Comparison of ENCODE assay signal across 19 cellular contexts in the genomic region with DNA sequence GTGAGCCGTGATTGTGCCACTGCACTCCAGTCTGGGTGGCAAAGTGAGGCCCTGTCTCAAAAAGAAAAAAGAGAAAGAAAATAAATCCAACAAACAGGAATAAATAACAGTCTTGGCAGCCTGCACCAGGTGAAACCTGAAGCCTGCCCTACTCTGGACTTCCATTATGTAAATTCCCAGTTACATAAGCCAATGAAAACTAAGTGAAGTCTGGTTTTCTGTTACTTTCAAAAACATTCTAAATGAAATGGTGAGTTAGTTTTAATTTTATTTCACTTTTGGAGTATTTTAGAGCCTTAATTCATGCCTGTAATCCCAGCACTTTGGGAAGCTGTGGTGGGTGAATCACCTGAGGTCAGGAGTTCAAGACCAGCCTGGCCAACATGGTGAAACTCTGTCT. TPM values are rescaled to one million over a fixed set of nuclear protein-coding genes. Genes with fewer than 3 reads are reported as not detected.
DNase-seq lines count a peak whose midpoint lies in the region; ATAC-seq, FAIRE-seq and TF ChIP-seq lines count a peak whose summit lies in the region.
"Had no signal": no experiment of that assay in that cellular context is flagged by ENCODE, and none has a peak within 500 bp of the region (broad histone marks: within the 10 kb centered on the region; RNA-seq: fewer than 3 reads in every experiment).

No MANE protein-coding gene starts in this region.

- H3K4me2 ChIP-seq in PC-3 (ENCODE audit: low read length): no peak overlapping the region
- no peak overlapping the region for H3K4me2 ChIP-seq in K562 (ENCODE audit: insufficient read depth, low read length)
- H3K4me2 ChIP-seq in H9 (ENCODE audit: insufficient read depth, insufficient read length, low read length): no peak overlapping the region

- peaks cover 0 to 7% of the 10 kb centered on the region in 2 experiments; a peak in 2 of 5 replicates for H3K9me3 Mint-ChIP-seq in H9
- H3K9me3 Mint-ChIP-seq: CD4-positive, alpha-beta T cell; IgD-negative memory B cell had no signal

- H3K36me3 Mint-ChIP-seq in H9 (ENCODE audit: insufficient read depth in 1 of 3, low read depth in 3 of 3): peaks cover 0 to 5% (median 0%) of the 10 kb centered on the region in 3 experiments; a peak in 1 of 7 replicates
- H3K36me3 Mint-ChIP-seq: IgD-negative memory B cell had no signal

- no peaks in the 10 kb centered on the region for H3F3A ChIP-seq in PC-3 (ENCODE audit: low read length, unreplicated experiment)

- in situ Hi-C loops in K562 (cut with MboI): no loop called here

- no peak overlapping the region for H3K27ac ChIP-seq in PC-3 (ENCODE audit: low read length)
- H3K27ac ChIP-seq in K562 (ENCODE audit: extremely low read depth, low read depth, low read length): no peak overlapping the region
- no peak overlapping the region for H3K27ac ChIP-seq in H9 (ENCODE audit: insufficient read length, low read depth, low read length)
- H3K27ac ChIP-seq in A673 (ENCODE audit: low read depth, low read length, poor library complexity, severe bottlenecking): no peak overlapping the region
- H3K27ac ChIP-seq: C4-2B had no signal

- H3K18ac ChIP-seq in H9 (ENCODE audit: insufficient read length, low read depth, low read length): no peak overlapping the region

- no peak overlapping the region for H3K4me3 ChIP-seq in PC-3 (ENCODE audit: low read length)
- H3K4me3 ChIP-seq in K562: no peak overlapping the region
- H3K4me3 ChIP-seq in A673 (ENCODE audit: low read depth, low read length, poor library complexity, severe bottlenecking): no peak overlapping the region
- H3K4me3 ChIP-seq: HAP-1 had no signal

- no peak overlapping the region for H3K23ac ChIP-seq in H9 (ENCODE audit: insufficient read length, low read depth, low read length)

- H3K14ac ChIP-seq in H9 (ENCODE audit: insufficient read depth, low read length): no peak overlapping the region

- no peak overlapping the region for H3K56ac ChIP-seq in H9 (ENCODE audit: insufficient read length, low read depth, low read length)

- no peak overlapping the region for H4K91ac ChIP-seq in H9 (ENCODE audit: insufficient read length, low read depth, low read length)

- no peak overlapping the region for H2BK5ac ChIP-seq in H9 (ENCODE audit: insufficient read length, low read length)

- H3K27ac Mint-ChIP-seq in H9: no peak overlapping the region
- H3K27ac Mint-ChIP-seq: CD4-positive, alpha-beta T cell; IgD-negative memory B cell had no signal

- H2AK5ac ChIP-seq in H9 (ENCODE audit: insufficient read length, low read length): no peak overlapping the region

- H3K36me3 ChIP-seq in PC-3 (ENCODE audit: low read depth, low read length) (no peaks in the 10 kb centered on the region), K562 (ENCODE audit: control insufficient read depth, insufficient read depth, low read length) (no peaks in the 10 kb centered on the region), A673 (ENCODE audit: insufficient read depth, low read length, poor library complexity, severe bottlenecking) (no peaks in the 10 kb centered on the region)
- H3K36me3 ChIP-seq: HAP-1 had no signal

- ATAC-seq in PC-3 (no peak; the same call in 1 of the 2 replicates), K562 (no peak), HG03108 (IDR thresholded peaks at IDR 0.05; ENCODE audit: unreplicated experiment) (no peak)
- ATAC-seq: HepG2 had no signal

- no peak overlapping the region for H4K5ac ChIP-seq in H9 (ENCODE audit: insufficient read length, low read depth, low read length)

- no peak overlapping the region for H2BK15ac ChIP-seq in H9 (ENCODE audit: low read depth, low read length)

- CTCF ChIA-PET in PC-3 (lab: Charles Lee) (interaction anchor here (1.1 kb wide), 1 partner anchor 52 kb away, joined by 3 read pairs; no protein-coding TSS in a partner anchor), K562 (lab: Yijun Ruan, JAX; ENCODE audit: low intra/inter-chr PET ratio) (no interaction called here), A673 (lab: Charles Lee) (no interaction called here)

- H2AFZ ChIP-seq in PC-3 (ENCODE audit: low read length) (no peak overlapping the region), K562 (ENCODE audit: low read depth, low read length) (no peak overlapping the region), H9 (ENCODE audit: low read length) (no peak overlapping the region)

- H3K4me1 ChIP-seq in PC-3 (ENCODE audit: insufficient read depth, low read length) (peaks cover 10% of the 10 kb centered on the region; the same call in 1 of the 2 replicates), K562 (replicated peaks in 1 of 2; ENCODE audit: control insufficient read depth in 2 of 2, insufficient read depth in 2 of 2, low read length in 2 of 2) (no peaks in the 10 kb centered on the region), H9 (ENCODE audit: insufficient read depth, low read length) (peaks cover 3% of the 10 kb centered on the region; the same call in 1 of the 2 replicates), A673 (ENCODE audit: insufficient read depth, low read length, poor library complexity, severe bottlenecking) (no peaks in the 10 kb centered on the region)
- H3K4me1 ChIP-seq: Caco-2, HAP-1 had no signal

- H4K8ac ChIP-seq in H9 (replicated peaks; ENCODE audit: insufficient read length, low read depth, low read length): no peak overlapping the region

- POLR2A ChIA-PET in PC-3 (lab: Charles Lee; ENCODE audit: unreplicated experiment) (no interaction called here), K562 (lab: Yijun Ruan, JAX) (interaction anchor here (1.7 kb wide), 1 partner anchor 17 kb away, joined by 4 read pairs; no protein-coding TSS in a partner anchor), A673 (lab: Charles Lee; ENCODE audit: low non-redundant PET) (no interaction called here)

- H3K79me2 ChIP-seq in PC-3 (ENCODE audit: low read length) (no peaks in the 10 kb centered on the region), K562 (ENCODE audit: control insufficient read depth, insufficient read depth, low read length) (no peaks in the 10 kb centered on the region), H9 (ENCODE audit: insufficient read depth, low read length) (no peaks in the 10 kb centered on the region)

- no TSS peak for BruUV-seq in PC-3 (replicated peaks; lab: Mats Ljungman, UMichigan)
- no TSS peak for BruUV-seq in K562 (replicated peaks; lab: Mats Ljungman, UMichigan)
- BruUV-seq in A673 (replicated peaks; lab: Mats Ljungman, UMichigan): no TSS peak

- FAIRE-seq in K562 (lab: Jason Lieb, UNC): peak; percentile 15
- FAIRE-seq: A204.1, D721Med, HepG2 had no signal

- no peaks in the 10 kb centered on the region for H3K23me2 ChIP-seq in H9 (ENCODE audit: insufficient read length, low read depth, low read length, poor library complexity, severe bottlenecking)

- no peak overlapping the region for H3K4me3 Mint-ChIP-seq in H9
- H3K4me3 Mint-ChIP-seq: CD4-positive, alpha-beta T cell had no signal

- no peak overlapping the region for H2BK20ac ChIP-seq in H9 (ENCODE audit: low read depth, low read length, poor library complexity, severe bottlenecking)

- no peak overlapping the region for H3K4ac ChIP-seq in H9 (ENCODE audit: low read depth, low read length)

- intact Hi-C loops in PC-3 (cut with micrococcal nuclease) (loop anchor here (5.0 kb wide), 2 partner anchors 52 to 337 kb away; no protein-coding TSS in a partner anchor), K562 (cut with micrococcal nuclease) (no loop called here), A673 (cut with micrococcal nuclease; ENCODE audit: unreplicated experiment) (no loop called here)

- TF ChIP-seq POLR2A in K562 (conservative IDR thresholded peaks at IDR 0.05): no peak

- H3K4me1 Mint-ChIP-seq in H9: peaks cover 7 to 8% of the 10 kb centered on the region in 2 experiments

- H3K9me3 ChIP-seq in PC-3 (ENCODE audit: low read length) (no peaks in the 10 kb centered on the region), K562 (replicated peaks; ENCODE audit: control insufficient read depth, insufficient read depth, low read depth, low read length) (no peaks in the 10 kb centered on the region), H9 (ENCODE audit: control insufficient read depth, low read depth, low read length) (no peaks in the 10 kb centered on the region), A673 (ENCODE audit: low read depth, low read length, poor library complexity, severe bottlenecking) (no peaks in the 10 kb centered on the region)
- H3K9me3 ChIP-seq: Caco-2, HAP-1 had no signal

- WGBS in K562 (ENCODE audit: insufficient coverage, low coverage, missing lambda C conversion rate): no CpG with 5 or more reads among the region's 1 CpG
- no CpG with 5 or more reads among the region's 1 CpG for WGBS in H9 (ENCODE audit: extremely low coverage, insufficient read length, low lambda C conversion rate)

- no peaks in the 10 kb centered on the region for H3K9me1 ChIP-seq in K562 (ENCODE audit: control insufficient read depth, insufficient read depth, low read length)

- H3K9me2 ChIP-seq in PC-3 (replicated peaks; ENCODE audit: low read length): no peaks in the 10 kb centered on the region

- no peak overlapping the region for H2BK120ac ChIP-seq in H9 (ENCODE audit: low read depth, low read length, poor library complexity, severe bottlenecking)

- H3T11ph ChIP-seq in H9 (ENCODE audit: low read length): no peak overlapping the region

- no peaks in the 10 kb centered on the region for H3K27me3 Mint-ChIP-seq in H9 (ENCODE audit: low read depth)

- DNase-seq in H4 (ENCODE audit: low spot score) (peak; percentile 63), HT1080 (ENCODE audit: low read depth) (peak; percentile 46), PC-3 (peak; percentile 20), K562 (ENCODE audit: extremely low read depth in 1 of 4, low spot score in 3 of 4) (no peak), H9 (no peak), A673 (ENCODE audit: low spot score) (no peak)
- DNase-seq: AML-193; Caco-2; CD4-positive, alpha-beta T cell; GF-D8; GOT3; KG1 had no signal

- TF ChIP-seq EP300 in K562 (IDR thresholded peaks at IDR 0.05; ENCODE audit: low read length): no peak

- no peak for TF ChIP-seq RAD21 in K562 (CRISPR knock-in tag; conservative IDR thresholded peaks at IDR 0.05 in 1 of 2, IDR thresholded peaks at IDR 0.05 in 1 of 2)

- H3K27me3 ChIP-seq in PC-3 (ENCODE audit: low read length) (no peaks in the 10 kb centered on the region), K562 (ENCODE audit: control insufficient read depth in 2 of 2, insufficient read depth in 2 of 2, low read length in 2 of 2) (no peaks in the 10 kb centered on the region), H9 (ENCODE audit: insufficient read depth, low read length) (no peaks in the 10 kb centered on the region), A673 (replicated peaks; ENCODE audit: insufficient read depth, low read depth, low read length, poor library complexity) (no peaks in the 10 kb centered on the region)

- H2BK12ac ChIP-seq in H9 (ENCODE audit: insufficient read length, low read depth, low read length): no peak overlapping the region

- no peaks in the 10 kb centered on the region for H4K20me1 ChIP-seq in PC-3 (ENCODE audit: low read length)
- H4K20me1 ChIP-seq in K562 (replicated peaks; ENCODE audit: control insufficient read depth, insufficient read depth, low read length): no peaks in the 10 kb centered on the region
- no peaks in the 10 kb centered on the region for H4K20me1 ChIP-seq in H9 (ENCODE audit: control insufficient read depth, insufficient read depth, insufficient read length)

- H3K9ac ChIP-seq in PC-3 (ENCODE audit: low read length): no peak overlapping the region
- no peak overlapping the region for H3K9ac ChIP-seq in K562 (ENCODE audit: insufficient read depth in 1 of 2, low read depth in 2 of 2, low read length in 2 of 2)
- no peak overlapping the region for H3K9ac ChIP-seq in H9 (ENCODE audit: extremely low read depth, insufficient read length, low read length)

- TF ChIP-seq CTCF in PC-3 (conservative IDR thresholded peaks at IDR 0.05; ENCODE audit: low read depth, low read length): no peak
- TF ChIP-seq CTCF in K562 (IDR thresholded peaks at IDR 0.05 in 2 of 3, conservative IDR thresholded peaks at IDR 0.05 in 1 of 3; ENCODE audit: insufficient read depth in 2 of 3, low read depth in 1 of 3, low read length in 3 of 3): no peak
- TF ChIP-seq CTCF in H9 (conservative IDR thresholded peaks at IDR 0.05): no peak
- no peak for TF ChIP-seq CTCF in A673 (conservative IDR thresholded peaks at IDR 0.05; ENCODE audit: low read depth, low read length)

- no peaks in the 10 kb centered on the region for H3K79me1 ChIP-seq in H9 (ENCODE audit: insufficient read depth, low read depth, low read length, poor library complexity, severe bottlenecking)

RNA-seq across cellular contexts. Expression of a gene that starts 22.5 kb away (rescaled TPM):
- 149 and 171 TPM in 2 replicates for total RNA-seq in H4 (2014; rRNA removed; shearing (Covaris generic))
- 33.4 and 36.8 TPM in 2 replicates for total RNA-seq in HT1080 (2014; rRNA removed; shearing (Covaris generic))
- polyA plus RNA-seq in HT1080 (2015; cell fraction: cytosol; rRNA removed): 84.0 and 91.1 TPM in 2 replicates
- 46.9 and 48.2 TPM in 2 replicates for polyA plus RNA-seq in HT1080 (2015; cell fraction: nucleus; rRNA removed)
- total RNA-seq in PC-3 (2014; rRNA removed) (43.7 and 45.8 TPM in 2 replicates), K562 (2014; rRNA removed) (38.0 and 40.2 TPM in 2 replicates), K562 (2014; rRNA removed; fragmentation: Illumina TruSeq; extraction: Trizol) (36.9 and 41.2 TPM in 2 replicates), K562 (2015; rRNA removed; fragmentation: Illumina TruSeq; extraction: Trizol) (35.4 and 36.0 TPM in 2 replicates), K562 (2021) (28.9 and 29.4 TPM in 2 replicates), H9 (2021) (20.8 and 23.2 TPM in 2 replicates), A673 (2021) (10.2 and 17.1 TPM in 2 replicates)
- 13.1 and 31.6 TPM in 2 replicates for total RNA-seq in K562 (2011; cell fraction: chromatin; rRNA removed; ENCODE audit: low replicate concordance)
- total RNA-seq in K562 (2011; cell fraction: nucleolus; rRNA removed): 6.7 and 8.3 TPM in 2 replicates
- 16.2 and 18.0 TPM in 2 replicates for total RNA-seq in K562 (2011; cell fraction: nucleoplasm; rRNA removed)
- polyA plus RNA-seq in K562 (2011; rRNA removed) (57.8 and 67.8 TPM in 2 replicates), K562 (2014; fragmentation: Illumina TruSeq; extraction: Trizol) (38.5 and 51.0 TPM in 2 replicates), K562 (2014; fragmentation: Nextera tagmentation; extraction: Ambion mirVana) (10 to 100 TPM; 10.7 to 13.9 TPM), K562 (2014; rRNA removed) (45.3 and 46.7 TPM in 2 replicates)
- polyA plus RNA-seq in K562 (2011; cell fraction: cytosol; rRNA removed): 26.6 and 49.6 TPM in 2 replicates
- polyA plus RNA-seq in K562 (2011; cell fraction: nucleus; rRNA removed): 14.5 and 23.0 TPM in 2 replicates
- 29.4 and 32.4 TPM in 2 replicates for polyA plus RNA-seq in K562 (2012)
- polyA minus RNA-seq in K562 (2011; rRNA and poly(A)+ RNA removed): 32.3 and 38.1 TPM in 2 replicates
- polyA minus RNA-seq in K562 (2011; cell fraction: cytosol; rRNA and poly(A)+ RNA removed): 14.6 and 14.9 TPM in 2 replicates
- 11.2 and 16.2 TPM in 2 replicates for polyA minus RNA-seq in K562 (2011; cell fraction: nucleus; rRNA and poly(A)+ RNA removed)

RNA-seq across cellular contexts. Expression of a gene that starts 54.8 kb away (rescaled TPM):
- total RNA-seq in H4 (2014; rRNA removed; shearing (Covaris generic)): 131 and 164 TPM in 2 replicates
- total RNA-seq in HT1080 (2014; rRNA removed; shearing (Covaris generic)): 41.2 and 53.6 TPM in 2 replicates
- 77.1 and 92.5 TPM in 2 replicates for polyA plus RNA-seq in HT1080 (2015; cell fraction: cytosol; rRNA removed)
- 95.2 and 103 TPM in 2 replicates for polyA plus RNA-seq in HT1080 (2015; cell fraction: nucleus; rRNA removed)
- 49.5 and 58.5 TPM in 2 replicates for total RNA-seq in PC-3 (2014; rRNA removed)
- total RNA-seq in K562 (2011; cell fraction: chromatin; rRNA removed; ENCODE audit: low replicate concordance): 31.5 and 80.4 TPM in 2 replicates
- 20.5 and 28.6 TPM in 2 replicates for total RNA-seq in K562 (2011; cell fraction: nucleolus; rRNA removed)
- total RNA-seq in K562 (2011; cell fraction: nucleoplasm; rRNA removed): 35.2 and 42.7 TPM in 2 replicates
- 43.2 and 49.0 TPM in 2 replicates for total RNA-seq in K562 (2014; rRNA removed)
- 75.9 and 91.9 TPM in 2 replicates for total RNA-seq in K562 (2014; rRNA removed; fragmentation: Illumina TruSeq; extraction: Trizol)
- total RNA-seq in K562 (2015; rRNA removed; fragmentation: Illumina TruSeq; extraction: Trizol): 58.9 and 64.7 TPM in 2 replicates
- total RNA-seq in K562 (2021): 59.5 and 61.8 TPM in 2 replicates
- 113 and 119 TPM in 2 replicates for polyA plus RNA-seq in K562 (2011; rRNA removed)
- polyA plus RNA-seq in K562 (2011; cell fraction: cytosol; rRNA removed): 37.4 and 69.9 TPM in 2 replicates
- 30.8 and 48.8 TPM in 2 replicates for polyA plus RNA-seq in K562 (2011; cell fraction: nucleus; rRNA removed)
- 62.0 and 83.0 TPM in 2 replicates for polyA plus RNA-seq in K562 (2012)
- polyA plus RNA-seq in K562 (2014; fragmentation: Illumina TruSeq; extraction: Trizol): 81.8 and 94.3 TPM in 2 replicates
- polyA plus RNA-seq in K562 (2014; fragmentation: Nextera tagmentation; extraction: Ambion mirVana): 100 to 1,000 TPM; 109 TPM
- polyA plus RNA-seq in K562 (2014; rRNA removed): 60.7 and 63.1 TPM in 2 replicates
- 90.9 and 117 TPM in 2 replicates for polyA minus RNA-seq in K562 (2011; rRNA and poly(A)+ RNA removed)
- 20.3 and 22.8 TPM in 2 replicates for polyA minus RNA-seq in K562 (2011; cell fraction: cytosol; rRNA and poly(A)+ RNA removed)
- 57.8 and 99.0 TPM in 2 replicates for polyA minus RNA-seq in K562 (2011; cell fraction: nucleus; rRNA and poly(A)+ RNA removed)
- 58.0 and 58.3 TPM in 2 replicates for total RNA-seq in H9 (2021)
- 54.0 and 59.7 TPM in 2 replicates for total RNA-seq in A673 (2021)

Comparison
In these comparisons a context has a peak if more than half of its experiments do, and no peak if none do; other contexts are left out.
1. DNase-seq: peak in H4 (single experiment), HT1080 (single experiment) and PC-3 (single experiment); none in K562 (0 of 4), H9 (single experiment) and A673 (single experiment).